In the genomic region with DNA sequence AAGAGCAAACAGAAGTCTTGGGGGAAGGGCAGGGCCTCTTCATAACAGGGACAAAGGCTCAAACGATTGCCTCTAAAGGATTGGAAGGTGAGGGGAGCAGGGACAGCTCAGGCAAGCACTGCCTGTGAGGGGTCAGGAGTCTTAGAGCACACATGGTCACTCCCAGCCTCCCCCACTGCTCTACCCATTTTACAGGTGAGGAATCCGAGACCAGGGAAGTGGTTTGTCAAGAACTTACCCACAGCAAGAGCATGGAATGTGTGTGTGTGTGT, we compare ENCODE assay signal across 35 cellular contexts. TPM values are rescaled to one million over a fixed set of nuclear protein-coding genes. Genes with fewer than 3 reads are reported as not detected.
"Had no signal": no experiment of that assay in that cellular context is flagged by ENCODE, and none has a peak within 500 bp of the region (broad histone marks: within the 10 kb centered on the region; RNA-seq: fewer than 3 reads in every experiment).

No MANE protein-coding gene starts in this region.

- H3K4me3 Mint-ChIP-seq: activated CD4-positive, alpha-beta T cell treated with anti-CD3 and anti-CD28 coated beads, Interleukin-2, amount 10 ng/mL, durations not matched to agents 7 days and 5 days; activated CD8-positive, alpha-beta T cell treated with anti-CD3 and anti-CD28 coated beads for 36 hours; activated T-helper 1 cell treated with anti-CD3 and anti-CD28 coated beads, Interleukin-12 subunit alpha, Interleukin-12 subunit beta, Interleukin-2, Interleukin-4 antibody, amounts not matched to agents 30 ng/mL and 10 ng/mL and 1 ng/mL, durations not matched to agents 14 hours and 24 hours and 36 hours; dendritic cell treated with granulocyte-macrophage colony-stimulating factor and Interleukin-4, amounts not matched to agents 40 ng/mL and 50 ng/mL, for 4 days; endodermal cell; immature natural killer cell; naive thymus-derived CD4-positive, alpha-beta T cell; T-helper 1 cell treated with Interleukin-12 subunit alpha and Interleukin-12 subunit beta and Interleukin-4 antibody, amounts not matched to agents 30 μg/mL and 1 μg/mL, for 36 hours had no signal

- H3K79me2 ChIP-seq: parathyroid adenoma had no signal

- DNase-seq: activated CD4-positive, alpha-beta T cell treated with anti-CD3 and anti-CD28 coated beads, Interleukin-2, amount 10 ng/mL, durations not matched to agents 7 days and 5 days; activated CD4-positive, CD25-positive, alpha-beta regulatory T cell treated with anti-CD3 and anti-CD28 coated beads, Interleukin-2, amount 50 U/mL, for 72 hours; activated CD8-positive, alpha-beta T cell treated with anti-CD3 and anti-CD28 coated beads for 36 hours; activated gamma-delta T cell treated with Interleukin-2 at 50 U/mL for 16 hours; activated naive CD4-positive, alpha-beta T cell treated with anti-CD3 and anti-CD28 coated beads, Interleukin-2, amount 50 U/mL, for 16 hours; activated T-cell treated with anti-CD3 and anti-CD28 coated beads, Interleukin-2, amount 50 U/mL, for 1 hour; amniotic stem cell; caudate nucleus; endodermal cell; foreskin fibroblast; hypothalamus; immature natural killer cell; kidney; left colon; mammary epithelial cell; midbrain; naive thymus-derived CD4-positive, alpha-beta T cell; occipital lobe; stimulated activated CD4-positive, alpha-beta T cell treated with anti-CD3 and anti-CD28 coated beads, Interleukin-4, amount 100 ng/mL, for 1 hour; stimulated activated naive CD8-positive, alpha-beta T cell treated with anti-CD3 and anti-CD28 coated beads, Interleukin-15, Interleukin-2, amounts not matched to agents 100 U/mL and 50 U/mL, for 24 hours; T-helper 9 cell; testis; transverse colon had no signal

- H3K9ac ChIP-seq: parathyroid adenoma had no signal

- ATAC-seq: activated CD8-positive, alpha-beta T cell treated with anti-CD3 and anti-CD28 coated beads for 36 hours; esophagus mucosa; heart left ventricle; left colon; naive thymus-derived CD4-positive, alpha-beta T cell; stimulated activated naive CD8-positive, alpha-beta T cell treated with anti-CD3 and anti-CD28 coated beads, Interleukin-15, Interleukin-2, amounts not matched to agents 100 U/mL and 50 U/mL, for 24 hours had no signal

- H3K36me3 Mint-ChIP-seq: immature natural killer cell had no signal

- H3K36me3 ChIP-seq: heart left ventricle, right atrium auricular region, transverse colon had no signal

- H2AFZ ChIP-seq: parathyroid adenoma had no signal

- H3K4me3 ChIP-seq: heart left ventricle, right atrium auricular region, testis, transverse colon had no signal

- H3K4me1 Mint-ChIP-seq: activated CD4-positive, alpha-beta T cell treated with anti-CD3 and anti-CD28 coated beads, Interleukin-2, amount 10 ng/mL, durations not matched to agents 7 days and 5 days had no signal

- H3K27ac Mint-ChIP-seq: activated CD8-positive, alpha-beta T cell treated with anti-CD3 and anti-CD28 coated beads for 36 hours; activated T-helper 1 cell treated with anti-CD3 and anti-CD28 coated beads, Interleukin-12 subunit alpha, Interleukin-12 subunit beta, Interleukin-2, Interleukin-4 antibody, amounts not matched to agents 30 ng/mL and 10 ng/mL and 1 ng/mL, durations not matched to agents 14 hours and 24 hours and 36 hours; dendritic cell treated with granulocyte-macrophage colony-stimulating factor and Interleukin-4, amounts not matched to agents 40 ng/mL and 50 ng/mL, for 4 days; endodermal cell; T-helper 1 cell treated with Interleukin-12 subunit alpha and Interleukin-12 subunit beta and Interleukin-4 antibody, amounts not matched to agents 30 μg/mL and 1 μg/mL, for 36 hours had no signal

- H3K9me3 ChIP-seq: right atrium auricular region, testis, transverse colon had no signal

- H3K27me3 Mint-ChIP-seq: activated CD4-positive, alpha-beta T cell treated with anti-CD3 and anti-CD28 coated beads, Interleukin-2, amount 10 ng/mL, durations not matched to agents 7 days and 5 days had no signal

- H3K9me3 Mint-ChIP-seq: activated CD4-positive, alpha-beta T cell treated with anti-CD3 and anti-CD28 coated beads, Interleukin-2, amount 10 ng/mL, durations not matched to agents 7 days and 5 days; activated T-helper 1 cell treated with anti-CD3 and anti-CD28 coated beads, Interleukin-12 subunit alpha, Interleukin-12 subunit beta, Interleukin-2, Interleukin-4 antibody, amounts not matched to agents 30 ng/mL and 10 ng/mL and 1 ng/mL, durations not matched to agents 14 hours and 24 hours and 36 hours; dendritic cell treated with granulocyte-macrophage colony-stimulating factor and Interleukin-4, amounts not matched to agents 40 ng/mL and 50 ng/mL, for 4 days; immature natural killer cell; T-helper 1 cell treated with Interleukin-12 subunit alpha and Interleukin-12 subunit beta and Interleukin-4 antibody, amounts not matched to agents 30 μg/mL and 1 μg/mL, for 36 hours had no signal

- H3K27ac ChIP-seq: heart left ventricle, parathyroid adenoma, right atrium auricular region, testis, transverse colon had no signal

- H3K27me3 ChIP-seq: right atrium auricular region, testis had no signal

RNA-seq across cellular contexts. Expression of gene CIB4, which starts 24.4 kb away (rescaled TPM):
- total RNA-seq: activated CD4-positive, alpha-beta T cell treated with anti-CD3 and anti-CD28 coated beads, Interleukin-2, amount 10 ng/mL, durations not matched to agents 7 days and 5 days; activated CD8-positive, alpha-beta T cell treated with anti-CD3 and anti-CD28 coated beads for 36 hours; activated T-helper 1 cell treated with anti-CD3 and anti-CD28 coated beads, Interleukin-12 subunit alpha, Interleukin-12 subunit beta, Interleukin-2, Interleukin-4 antibody, amounts not matched to agents 30 ng/mL and 10 ng/mL and 1 ng/mL, durations not matched to agents 14 hours and 24 hours and 36 hours; astrocyte; endodermal cell; esophagus mucosa; heart left ventricle; kidney; left colon; liver; mammary epithelial cell; naive thymus-derived CD4-positive, alpha-beta T cell; occipital lobe; pulmonary artery endothelial cell; right atrium auricular region; transverse colon; urinary bladder had no signal
- polyA plus RNA-seq: heart left ventricle; immature natural killer cell; liver; mammary epithelial cell; naive thymus-derived CD4-positive, alpha-beta T cell; neural cell; urinary bladder had no signal
